In the genomic region with DNA sequence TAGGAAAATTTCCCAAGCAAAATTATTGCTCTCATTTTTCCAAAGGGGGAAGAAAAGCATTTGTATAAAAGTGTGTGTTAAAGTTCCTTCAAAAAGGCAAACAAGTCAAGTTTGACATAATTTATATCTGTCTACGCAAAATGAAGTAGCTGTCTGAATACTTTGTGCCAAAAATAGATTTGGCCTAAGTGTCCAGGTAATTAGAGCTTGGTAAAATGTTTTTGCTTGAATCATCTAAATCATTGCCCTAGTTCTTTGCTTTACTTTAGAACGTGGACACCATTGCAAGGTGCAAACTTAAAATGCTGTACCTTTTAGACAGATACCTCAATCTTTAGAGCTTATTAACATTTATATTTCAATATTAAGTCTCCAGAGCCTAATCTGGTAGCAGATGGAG, we compare ENCODE assay signal across 29 cellular contexts.
"Had no signal": no experiment of that assay in that cellular context is flagged by ENCODE, and none has a peak within 500 bp of the region (broad histone marks: within the 10 kb centered on the region; RNA-seq: fewer than 3 reads in every experiment).

No MANE protein-coding gene starts in this region.

- H3K4me3 ChIP-seq: ascending aorta, cardiac muscle cell had no signal

- H3K27me3 ChIP-seq: ascending aorta, cardiac muscle cell had no signal

- H3K27ac ChIP-seq: ascending aorta, cardiac muscle cell, VCaP had no signal

- H3K36me3 ChIP-seq: ascending aorta, cardiac muscle cell had no signal

- ATAC-seq: activated CD8-positive, alpha-beta memory T cell treated with anti-CD3 and anti-CD28 coated beads, Interleukin-2, amount 10 ng/mL, durations not matched to agents 7 days and 5 days; activated CD8-positive, alpha-beta T cell treated with anti-CD3 and anti-CD28 coated beads, Interleukin-2, amount 10 ng/mL, durations not matched to agents 7 days and 5 days; activated naive CD8-positive, alpha-beta T cell treated with anti-CD3 and anti-CD28 coated beads, Interleukin-2, amount 50 U/mL, for 24 hours had no signal

- H3K9me3 ChIP-seq: ascending aorta had no signal

- DNase-seq: activated B cell treated with CpG ODN at 0.5 μM for 24 hours; activated CD4-positive, alpha-beta memory T cell treated with anti-CD3 and anti-CD28 coated beads for 36 hours; activated CD4-positive, alpha-beta T cell treated with anti-CD3 and anti-CD28 coated beads for 4 hours; activated CD4-positive, alpha-beta T cell treated with anti-CD3 and anti-CD28 coated beads, Interleukin-2, amount 10 ng/mL, durations not matched to agents 24 days and 14 days; activated CD4-positive, alpha-beta T cell treated with anti-CD3 and anti-CD28 coated beads, Interleukin-2, amount 50 U/mL, for 1 hour; activated CD4-positive, alpha-beta T cell treated with anti-CD3 and anti-CD28 coated beads, Interleukin-2, amount 50 U/mL, for 4 hours; activated CD4-positive, CD25-positive, alpha-beta regulatory T cell treated with anti-CD3 and anti-CD28 coated beads, Interleukin-2, amount 50 U/mL, for 72 hours; activated CD8-positive, alpha-beta memory T cell treated with anti-CD3 and anti-CD28 coated beads for 24 hours; activated CD8-positive, alpha-beta memory T cell treated with anti-CD3 and anti-CD28 coated beads, Interleukin-2, amount 10 ng/mL, durations not matched to agents 7 days and 5 days; activated CD8-positive, alpha-beta memory T cell treated with anti-CD3 and anti-CD28 coated beads, Interleukin-2, amount 50 U/mL, for 48 hours; activated CD8-positive, alpha-beta T cell treated with anti-CD3 and anti-CD28 coated beads, Interleukin-2, amount 10 ng/mL, durations not matched to agents 7 days and 5 days; activated effector memory CD4-positive, alpha-beta T cell treated with Interleukin-2 at 50 U/mL for 16 hours; activated gamma-delta T cell; activated naive CD4-positive, alpha-beta T cell treated with anti-CD3 and anti-CD28 coated beads, Interleukin-2, amount 10 ng/mL, durations not matched to agents 7 days and 5 days; activated naive CD4-positive, alpha-beta T cell treated with Interleukin-2 at 50 U/mL for 16 hours; activated naive CD8-positive, alpha-beta T cell treated with anti-CD3 and anti-CD28 coated beads, Interleukin-2, amount 10 ng/mL, durations not matched to agents 7 days and 5 days; activated naive CD8-positive, alpha-beta T cell treated with anti-CD3 and anti-CD28 coated beads, Interleukin-2, amount 50 U/mL, for 24 hours; activated T-cell treated with anti-CD3 and anti-CD28 coated beads, Interleukin-2, amount 50 U/mL, for 24 hours; activated T-cell treated with anti-CD3 and anti-CD28 coated beads, Interleukin-2, amount 50 U/mL, for 48 hours; amygdala; anterior cingulate cortex; caudate nucleus; cerebellar nuclear complex; T-helper 1 cell; T-helper 2 cell; T-helper 9 cell had no signal
